In genomic region chr2:61604433-61604832, GRCh38 we compare ENCODE assay signal across 1 cellular context.
TF ChIP-seq lines count a peak whose summit lies in the region.

No MANE protein-coding gene starts in this region.

TF ChIP-seq in IMR-90, 13 proteins besides CTCF, POLR2A, EP300 and RAD21 (continued from another document):
- TF ChIP-seq CEBPB (IDR thresholded peaks at IDR 0.05; ENCODE audit: low read depth, low read length), result no peak
- no peak for TF ChIP-seq RFX5 (IDR thresholded peaks at IDR 0.05; ENCODE audit: low read depth, low read length)
